31 cellular contexts compared by ENCODE assay signal in the genomic region with DNA sequence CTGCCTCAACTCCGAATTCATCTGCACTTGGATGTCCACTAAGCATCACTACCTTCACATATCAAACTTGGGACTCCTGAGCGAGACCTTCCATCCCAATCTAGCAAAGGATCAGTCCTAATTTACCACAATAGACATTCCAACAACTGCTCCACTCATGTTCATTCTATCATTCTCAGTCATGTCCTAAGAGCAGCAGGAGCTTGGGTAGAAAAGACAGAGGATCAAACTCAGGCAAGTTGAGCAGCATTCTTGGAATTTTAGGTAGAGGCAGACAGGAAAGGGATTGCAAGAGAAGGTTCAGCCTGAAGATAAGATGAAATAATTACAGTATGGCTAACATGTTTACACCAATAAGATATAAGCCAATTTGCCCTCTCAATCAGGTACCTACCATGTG.
"Had no signal": no experiment of that assay in that cellular context is flagged by ENCODE, and none has a peak within 500 bp of the region (broad histone marks: within the 10 kb centered on the region; RNA-seq: fewer than 3 reads in every experiment).

No MANE protein-coding gene starts in this region.

- DNase-seq: activated CD4-positive, alpha-beta T cell treated with anti-CD3 and anti-CD28 coated beads for 1 hour; activated CD4-positive, alpha-beta T cell treated with anti-CD3 and anti-CD28 coated beads for 48 hours; activated CD4-positive, CD25-positive, alpha-beta regulatory T cell; activated CD8-positive, alpha-beta T cell treated with anti-CD3 and anti-CD28 coated beads for 36 hours; activated gamma-delta T cell; activated naive CD4-positive, alpha-beta T cell treated with Interleukin-2 at 50 U/mL for 16 hours; activated T-cell treated with anti-CD3 and anti-CD28 coated beads, Interleukin-2, amount 50 U/mL, for 1 hour; activated T-cell treated with anti-CD3 and anti-CD28 coated beads, Interleukin-2, amount 50 U/mL, for 72 hours; anterior cingulate cortex; caudate nucleus; cerebellar nuclear complex; NCI-H1092 treated with DMSO at 0.1 percent for 48 hours; NCI-H1417; NCI-H187 treated with DMSO at 0.1 percent for 48 hours; NCI-H2081; NCI-H226; NCI-H446 treated with DMSO at 0.1 percent for 48 hours; NCI-H524; NCI-H69; NK-92 treated with Interleukin-12 subunit alpha and Interleukin-12 subunit beta, amount 100 ng/mL, for 24 hours; PC-3; SW 1271; T-helper 1 cell; T-helper 2 cell; T1000; WERI-Rb-1 had no signal

- H3K9me3 Mint-ChIP-seq: activated CD8-positive, alpha-beta T cell treated with anti-CD3 and anti-CD28 coated beads for 36 hours; activated naive CD4-positive, alpha-beta T cell treated with anti-CD3 and anti-CD28 coated beads, Interleukin-2, amount 50 U/mL, for 24 hours; activated T-cell treated with anti-CD3 and anti-CD28 coated beads, Interleukin-2, amount 50 U/mL, for 72 hours; activated T-helper 17 cell treated with anti-CD3 and anti-CD28 coated beads, Interleukin-2, amount 50 U/mL, for 72 hours; brain had no signal

- H3K4me3 Mint-ChIP-seq: activated CD8-positive, alpha-beta T cell treated with anti-CD3 and anti-CD28 coated beads for 36 hours; activated naive CD4-positive, alpha-beta T cell treated with anti-CD3 and anti-CD28 coated beads, Interleukin-2, amount 50 U/mL, for 24 hours; activated T-cell treated with anti-CD3 and anti-CD28 coated beads, Interleukin-2, amount 50 U/mL, for 72 hours; activated T-helper 17 cell treated with anti-CD3 and anti-CD28 coated beads, Interleukin-2, amount 50 U/mL, for 72 hours; brain had no signal

- H3K27me3 Mint-ChIP-seq: activated CD8-positive, alpha-beta T cell treated with anti-CD3 and anti-CD28 coated beads for 36 hours; activated naive CD4-positive, alpha-beta T cell treated with anti-CD3 and anti-CD28 coated beads, Interleukin-2, amount 50 U/mL, for 24 hours; activated T-helper 17 cell treated with anti-CD3 and anti-CD28 coated beads, Interleukin-2, amount 50 U/mL, for 72 hours; brain had no signal

- ATAC-seq: activated CD8-positive, alpha-beta T cell treated with anti-CD3 and anti-CD28 coated beads for 36 hours; activated T-cell treated with anti-CD3 and anti-CD28 coated beads, Interleukin-2, amount 50 U/mL, for 72 hours; activated T-helper 17 cell treated with anti-CD3 and anti-CD28 coated beads, Interleukin-2, amount 50 U/mL, for 72 hours; K562; PC-3; Right ventricle myocardium inferior had no signal

- H3K27ac Mint-ChIP-seq: activated CD8-positive, alpha-beta T cell treated with anti-CD3 and anti-CD28 coated beads for 36 hours; activated naive CD4-positive, alpha-beta T cell treated with anti-CD3 and anti-CD28 coated beads, Interleukin-2, amount 50 U/mL, for 24 hours; brain had no signal

- H3K4me1 Mint-ChIP-seq: brain had no signal

- H3K4me3 ChIP-seq: K562 had no signal
